Comparison of ENCODE assay signal across 31 cellular contexts in genomic region chr7:5517057-5517456, GRCh38.
"Had no signal": no experiment of that assay in that cellular context is flagged by ENCODE, and none has a peak within 500 bp of the region (broad histone marks: within the 10 kb centered on the region; RNA-seq: fewer than 3 reads in every experiment).

No MANE protein-coding gene starts in this region.

- DNase-seq: hippocampal formation; immature natural killer cell; kidney; left colon; left lung; lower lobe of right lung; mammary epithelial cell; mesenchymal stem cell; naive thymus-derived CD8-positive, alpha-beta T cell; occipital lobe; ovary; stimulated activated CD4-positive, alpha-beta T cell treated with anti-CD3 and anti-CD28 coated beads, Interleukin-12 subunit alpha, Interleukin-12 subunit beta, amount 100 ng/mL, for 4 hours; stimulated activated CD4-positive, alpha-beta T cell treated with anti-CD3 and anti-CD28 coated beads, Interleukin-15, amount 100 ng/mL, for 24 hours; stimulated activated CD4-positive, alpha-beta T cell treated with anti-CD3 and anti-CD28 coated beads, Interleukin-2, amount 100 ng/mL, for 24 hours; stimulated activated CD4-positive, alpha-beta T cell treated with anti-CD3 and anti-CD28 coated beads, Interleukin-4, amount 100 ng/mL, for 1 hour; stimulated activated naive B cell treated with anti-CD40 and anti-IgM and Interleukin-4, amounts not matched to agents 10 μg/mL and 1 μg/mL and 100 μg/mL, for 72 hours; stimulated activated naive CD8-positive, alpha-beta T cell treated with anti-CD3 and anti-CD28 coated beads, Interleukin-15, Interleukin-2, amounts not matched to agents 100 U/mL and 50 U/mL, for 24 hours; stomach; testis; thyroid gland; transverse colon; upper lobe of right lung had no signal

- H3K4me3 Mint-ChIP-seq: stimulated activated naive B cell treated with anti-CD40 and anti-IgM and Interleukin-4, amounts not matched to agents 10 μg/mL and 1 μg/mL and 100 μg/mL, for 72 hours had no signal

- H3K9me3 ChIP-seq: left lung, lower lobe of right lung, neutrophil, ovary, right atrium auricular region, stomach, testis, thyroid gland, transverse colon, upper lobe of right lung had no signal

- H3K36me3 Mint-ChIP-seq: immature natural killer cell; naive thymus-derived CD8-positive, alpha-beta T cell had no signal

- H3K27ac Mint-ChIP-seq: immature natural killer cell, nephron, neural progenitor cell, progenitor cell of endocrine pancreas had no signal

- H3K27me3 Mint-ChIP-seq: naive thymus-derived CD8-positive, alpha-beta T cell; progenitor cell of endocrine pancreas; stimulated activated naive B cell treated with anti-CD40 and anti-IgM and Interleukin-4, amounts not matched to agents 10 μg/mL and 1 μg/mL and 100 μg/mL, for 72 hours had no signal

- H2AFZ ChIP-seq: neural progenitor cell had no signal

- H3K36me3 ChIP-seq: left lung, lower lobe of right lung, neural progenitor cell, neutrophil, ovary, right atrium auricular region, stomach, thyroid gland, transverse colon, upper lobe of right lung had no signal

- H3K4me3 ChIP-seq: left lung, lower lobe of right lung, neural progenitor cell, ovary, right atrium auricular region, skin epidermis, stomach, testis, thyroid gland, transverse colon, upper lobe of right lung had no signal

- ATAC-seq: left colon; left lung; lower lobe of right lung; naive thymus-derived CD8-positive, alpha-beta T cell; sciatic nerve; stimulated activated naive B cell treated with anti-CD40 and anti-IgM and Interleukin-4, amounts not matched to agents 10 μg/mL and 1 μg/mL and 100 μg/mL, for 72 hours; stimulated activated naive CD8-positive, alpha-beta T cell treated with anti-CD3 and anti-CD28 coated beads, Interleukin-15, Interleukin-2, amounts not matched to agents 100 U/mL and 50 U/mL, for 24 hours; upper lobe of right lung had no signal

- H3K4me2 ChIP-seq: neural progenitor cell had no signal

- H3K9me3 Mint-ChIP-seq: immature natural killer cell; naive thymus-derived CD8-positive, alpha-beta T cell; nephron; neural progenitor cell; stimulated activated naive B cell treated with anti-CD40 and anti-IgM and Interleukin-4, amounts not matched to agents 10 μg/mL and 1 μg/mL and 100 μg/mL, for 72 hours had no signal

- H3K9ac ChIP-seq: neural progenitor cell had no signal

- FAIRE-seq: islet of Langerhans, kidney, urothelium cell line had no signal

- H3K27ac ChIP-seq: left lung, lower lobe of right lung, neural progenitor cell, neutrophil, ovary, right atrium auricular region, skin epidermis, stomach, testis, thyroid gland, transverse colon, upper lobe of right lung had no signal

- H3K27me3 ChIP-seq: left lung, neural progenitor cell, neutrophil, ovary, right atrium auricular region, stomach, testis, thyroid gland, transverse colon, upper lobe of right lung had no signal
